ENCODE assay signal across 21 cellular contexts in genomic region chr17:57962441-57963148, GRCh38. TPM values are rescaled to one million over a fixed set of nuclear protein-coding genes. Genes with fewer than 3 reads are reported as not detected.
"Had no signal": no experiment of that assay in that cellular context is flagged by ENCODE, and none has a peak within 500 bp of the region (broad histone marks: within the 10 kb centered on the region; RNA-seq: fewer than 3 reads in every experiment).

No MANE protein-coding gene starts in this region.

- H3K36me3 Mint-ChIP-seq: activated naive CD8-positive, alpha-beta T cell; naive thymus-derived CD4-positive, alpha-beta T cell; T-cell had no signal

- H3K36me3 ChIP-seq: esophagus squamous epithelium, thyroid gland, uterus had no signal

- FAIRE-seq: bronchial epithelial cell, endothelial cell of umbilical vein had no signal

- H3K4me3 Mint-ChIP-seq: activated CD4-positive, alpha-beta T cell treated with anti-CD3 and anti-CD28 coated beads, Interleukin-2, amount 10 ng/mL, durations not matched to agents 24 days and 14 days; activated CD8-positive, alpha-beta T cell treated with anti-CD3 and anti-CD28 coated beads for 36 hours; activated naive CD8-positive, alpha-beta T cell; activated T-helper 1 cell treated with anti-CD3 and anti-CD28 coated beads, Interleukin-12 subunit alpha, Interleukin-12 subunit beta, Interleukin-2, Interleukin-4 antibody, amounts not matched to agents 30 ng/mL and 10 ng/mL and 1 ng/mL, durations not matched to agents 14 hours and 24 hours and 36 hours; naive thymus-derived CD4-positive, alpha-beta T cell; T-cell had no signal

- ATAC-seq: activated CD8-positive, alpha-beta T cell treated with anti-CD3 and anti-CD28 coated beads for 36 hours; naive thymus-derived CD4-positive, alpha-beta T cell; T-cell had no signal

- H3K9me3 Mint-ChIP-seq: activated CD4-positive, alpha-beta T cell treated with anti-CD3 and anti-CD28 coated beads, Interleukin-2, amount 10 ng/mL, durations not matched to agents 24 days and 14 days; activated CD8-positive, alpha-beta T cell treated with anti-CD3 and anti-CD28 coated beads for 36 hours; activated T-helper 1 cell treated with anti-CD3 and anti-CD28 coated beads, Interleukin-12 subunit alpha, Interleukin-12 subunit beta, Interleukin-2, Interleukin-4 antibody, amounts not matched to agents 30 ng/mL and 10 ng/mL and 1 ng/mL, durations not matched to agents 14 hours and 24 hours and 36 hours; naive thymus-derived CD4-positive, alpha-beta T cell; T-cell had no signal

- H3K27ac Mint-ChIP-seq: activated CD4-positive, alpha-beta T cell treated with anti-CD3 and anti-CD28 coated beads, Interleukin-2, amount 10 ng/mL, durations not matched to agents 24 days and 14 days; activated CD8-positive, alpha-beta T cell treated with anti-CD3 and anti-CD28 coated beads for 36 hours; activated naive CD8-positive, alpha-beta T cell; activated T-helper 1 cell treated with anti-CD3 and anti-CD28 coated beads, Interleukin-12 subunit alpha, Interleukin-12 subunit beta, Interleukin-2, Interleukin-4 antibody, amounts not matched to agents 30 ng/mL and 10 ng/mL and 1 ng/mL, durations not matched to agents 14 hours and 24 hours and 36 hours; T-cell had no signal

- DNase-seq: activated CD4-positive, alpha-beta T cell treated with anti-CD3 and anti-CD28 coated beads, Interleukin-2, amount 10 ng/mL, durations not matched to agents 24 days and 14 days; activated CD8-positive, alpha-beta T cell treated with anti-CD3 and anti-CD28 coated beads for 36 hours; activated gamma-delta T cell treated with Interleukin-2 at 50 U/mL for 16 hours; cerebellar nuclear complex; effector CD8-positive, alpha-beta T cell; esophagus squamous epithelium; mesendoderm; naive thymus-derived CD4-positive, alpha-beta T cell; posterior cingulate gyrus; retina; stimulated activated CD4-positive, alpha-beta T cell treated with anti-CD3 and anti-CD28 coated beads, Interleukin-12 subunit alpha, Interleukin-12 subunit beta, amount 100 ng/mL, for 4 hours; stimulated activated CD4-positive, alpha-beta T cell treated with anti-CD3 and anti-CD28 coated beads, Interleukin-1b, Interleukin-23, amount 100 ng/mL, for 48 hours; stimulated activated naive CD4-positive, alpha-beta T cell treated with Interleukin-2 at 50 U/mL for 16 hours; T-cell; T-helper 9 cell; thyroid gland; uterus had no signal

- H3K4me1 ChIP-seq: esophagus squamous epithelium, thyroid gland, uterus had no signal

- H3K9me3 ChIP-seq: esophagus squamous epithelium, thyroid gland, uterus had no signal

- H3K4me3 ChIP-seq: esophagus squamous epithelium, thyroid gland, uterus had no signal

- H3K27ac ChIP-seq: esophagus squamous epithelium, thyroid gland, uterus had no signal

- H3K27me3 ChIP-seq: esophagus squamous epithelium, thyroid gland, uterus had no signal

RNA-seq across cellular contexts. Expression of gene CUEDC1, which starts 7.4 kb away (rescaled TPM):
- total RNA-seq: activated T-helper 1 cell treated with anti-CD3 and anti-CD28 coated beads, Interleukin-12 subunit alpha, Interleukin-12 subunit beta, Interleukin-2, Interleukin-4 antibody, amounts not matched to agents 30 ng/mL and 10 ng/mL and 1 ng/mL, durations not matched to agents 14 hours and 24 hours and 36 hours had no signal
- polyA plus RNA-seq: naive thymus-derived CD4-positive, alpha-beta T cell had no signal
